In genomic region chr11:119332111-119332765, GRCh38 we compare ENCODE assay signal across 23 cellular contexts. TPM values are rescaled to one million over a fixed set of nuclear protein-coding genes. Genes with fewer than 3 reads are reported as not detected.
DNase-seq lines count a peak whose midpoint lies in the region; ATAC-seq, FAIRE-seq and TF ChIP-seq lines count a peak whose summit lies in the region.
"Had no signal": no experiment of that assay in that cellular context is flagged by ENCODE, and none has a peak within 500 bp of the region (broad histone marks: within the 10 kb centered on the region; RNA-seq: fewer than 3 reads in every experiment).

No MANE protein-coding gene starts in this region.

- H3K9me3 Mint-ChIP-seq in activated T-helper 2 cell treated with anti-CD3 and anti-CD28 coated beads, Interferon-gamma antibody, Interleukin-2, Interleukin-4, amounts not matched to agents 10 μg/mL and 5 μg/mL and 100 μg/mL, durations not matched to agents 14 hours and 24 hours and 36 hours, result no peaks in the 10 kb centered on the region
- no peaks in the 10 kb centered on the region for H3K9me3 Mint-ChIP-seq in natural killer cell
- H3K9me3 Mint-ChIP-seq: H9 had no signal

- no peak overlapping the region for H3K27ac ChIP-seq in BLaER1
- H3K27ac ChIP-seq: KMS-11, SJSA1, testis had no signal

- ATAC-seq in natural killer cell (no peak), GM21576 (IDR thresholded peaks at IDR 0.05; ENCODE audit: unreplicated experiment) (no peak), GM21717 (IDR thresholded peaks at IDR 0.05; ENCODE audit: unreplicated experiment) (no peak)

- H4K20me1 ChIP-seq in BLaER1, result no peaks in the 10 kb centered on the region; the same call in 1 of the 2 replicates

- no peak overlapping the region; the same call in 1 of the 2 replicates for H3K9ac ChIP-seq in BLaER1
- H3K9ac ChIP-seq: KMS-11 had no signal

- H3K27me3 ChIP-seq in BLaER1, result no peaks in the 10 kb centered on the region
- H3K27me3 ChIP-seq: SJSA1, testis had no signal

- H3K27me3 Mint-ChIP-seq in activated T-helper 2 cell treated with anti-CD3 and anti-CD28 coated beads, Interferon-gamma antibody, Interleukin-2, Interleukin-4, amounts not matched to agents 10 μg/mL and 5 μg/mL and 100 μg/mL, durations not matched to agents 14 hours and 24 hours and 36 hours (ENCODE audit: low read depth), result peaks cover 14% of the 10 kb centered on the region
- peaks cover 14 to 26% of the 10 kb centered on the region in 2 donors for H3K27me3 Mint-ChIP-seq in natural killer cell (ENCODE audit: low read depth in 2 of 2)

- H3K36me3 ChIP-seq in BLaER1, result peaks cover 6% of the 10 kb centered on the region; the same call in 1 of the 2 replicates

- peaks cover 8% of the 10 kb centered on the region for H3K36me3 Mint-ChIP-seq in activated T-helper 2 cell treated with anti-CD3 and anti-CD28 coated beads, Interferon-gamma antibody, Interleukin-2, Interleukin-4, amounts not matched to agents 10 μg/mL and 5 μg/mL and 100 μg/mL, durations not matched to agents 14 hours and 24 hours and 36 hours (ENCODE audit: low read depth)
- H3K36me3 Mint-ChIP-seq in natural killer cell, result no peaks in the 10 kb centered on the region

- H3K4me3 ChIP-seq in BLaER1, result no peak overlapping the region
- H3K4me3 ChIP-seq: SJSA1, testis had no signal

- no peak for DNase-seq in activated T-helper 2 cell treated with anti-CD3 and anti-CD28 coated beads, Interferon-gamma antibody, Interleukin-2, Interleukin-4, amounts not matched to agents 10 μg/mL and 5 μg/mL and 100 μg/mL, durations not matched to agents 14 hours and 24 hours and 36 hours (ENCODE audit: low spot score)
- DNase-seq in natural killer cell (no peak), AML-193 (lab: John Stamatoyannopoulos, UW) (no peak), SKM-1 treated with dmso at 0.1 percent for 144 hours (lab: John Stamatoyannopoulos, UW; ENCODE audit: unreplicated experiment) (no peak)
- DNase-seq: activated CD4-positive, alpha-beta T cell treated with anti-CD3 and anti-CD28 coated beads, Interleukin-2, amount 50 U/mL, for 1 hour; DMS153; foreskin fibroblast; NCI-H1048; NCI-H524; OCI-M1; stimulated activated CD4-positive, alpha-beta T cell treated with anti-CD3 and anti-CD28 coated beads, Interleukin-4, amount 100 ng/mL, for 4 hours; testis had no signal

- peak overlapping the region; percentile 22 for H3K4me3 Mint-ChIP-seq in activated T-helper 2 cell treated with anti-CD3 and anti-CD28 coated beads, Interferon-gamma antibody, Interleukin-2, Interleukin-4, amounts not matched to agents 10 μg/mL and 5 μg/mL and 100 μg/mL, durations not matched to agents 14 hours and 24 hours and 36 hours (ENCODE audit: low read depth)
- peak overlapping the region; percentile 21 for H3K4me3 Mint-ChIP-seq in natural killer cell

- intact Hi-C loops in activated T-helper 2 cell treated with anti-CD3 and anti-CD28 coated beads, Interferon-gamma antibody, Interleukin-2, Interleukin-4, amounts not matched to agents 10 μg/mL and 5 μg/mL and 100 μg/mL, durations not matched to agents 14 hours and 24 hours and 36 hours (cut with micrococcal nuclease), result loop anchor here (5.0 kb wide), 2 partner anchors 70 to 265 kb away; partner anchors contain the start of gene VPS11
- intact Hi-C loops in natural killer cell (cut with micrococcal nuclease), result no loop called here

- FAIRE-seq in G401.6 (lab: Jason Lieb, UNC), result peak; percentile 34
- FAIRE-seq: TTC549 had no signal

- no peak for TF ChIP-seq CTCF in natural killer cell (IDR thresholded peaks at IDR 0.05)

- peak overlapping the region; percentile 11; the same call in 1 of the 2 replicates for H3K4me2 ChIP-seq in BLaER1
- H3K4me2 ChIP-seq: KMS-11 had no signal

- H3K4me1 ChIP-seq in BLaER1, result peaks cover 51% of the 10 kb centered on the region

- no peaks in the 10 kb centered on the region for H3K9me3 ChIP-seq in BLaER1
- H3K9me3 ChIP-seq: SJSA1, testis had no signal

- H3K4me1 Mint-ChIP-seq in activated T-helper 2 cell treated with anti-CD3 and anti-CD28 coated beads, Interferon-gamma antibody, Interleukin-2, Interleukin-4, amounts not matched to agents 10 μg/mL and 5 μg/mL and 100 μg/mL, durations not matched to agents 14 hours and 24 hours and 36 hours (ENCODE audit: low read depth), result peaks cover 29% of the 10 kb centered on the region
- H3K4me1 Mint-ChIP-seq in natural killer cell, result peaks cover 15 to 32% of the 10 kb centered on the region in 2 donors

- peak overlapping the region; percentile 90 for H3K27ac Mint-ChIP-seq in activated T-helper 2 cell treated with anti-CD3 and anti-CD28 coated beads, Interferon-gamma antibody, Interleukin-2, Interleukin-4, amounts not matched to agents 10 μg/mL and 5 μg/mL and 100 μg/mL, durations not matched to agents 14 hours and 24 hours and 36 hours
- H3K27ac Mint-ChIP-seq in natural killer cell, result peak overlapping the region; percentile 91 to 96

RNA-seq across cellular contexts. Expression of gene RNF26, which starts 2.1 kb away (rescaled TPM):
- total RNA-seq in activated T-helper 2 cell treated with anti-CD3 and anti-CD28 coated beads, Interferon-gamma antibody, Interleukin-2, Interleukin-4, amounts not matched to agents 10 μg/mL and 5 μg/mL and 100 μg/mL, durations not matched to agents 14 hours and 24 hours and 36 hours, result 29.9 and 32.6 TPM in 2 replicates
- 10 to 100 TPM; 18.0 to 21.8 (median 18.1) TPM for total RNA-seq in natural killer cell

RNA-seq across cellular contexts. Expression of gene C1QTNF5, which starts 8.4 kb away (rescaled TPM):
- total RNA-seq in activated T-helper 2 cell treated with anti-CD3 and anti-CD28 coated beads, Interferon-gamma antibody, Interleukin-2, Interleukin-4, amounts not matched to agents 10 μg/mL and 5 μg/mL and 100 μg/mL, durations not matched to agents 14 hours and 24 hours and 36 hours, result not detected in 2 replicates
- total RNA-seq in natural killer cell, result not detected

RNA-seq across cellular contexts. Expression of gene MFRP, which starts 14.3 kb away (rescaled TPM):
- total RNA-seq in activated T-helper 2 cell treated with anti-CD3 and anti-CD28 coated beads, Interferon-gamma antibody, Interleukin-2, Interleukin-4, amounts not matched to agents 10 μg/mL and 5 μg/mL and 100 μg/mL, durations not matched to agents 14 hours and 24 hours and 36 hours, result not detected in 2 replicates
- not detected for total RNA-seq in natural killer cell
- total RNA-seq: aorta, chondrocyte, H9, omental fat pad, SJSA1, testis had no signal

RNA-seq across cellular contexts. Expression of gene MCAM, which starts 15.3 kb away (rescaled TPM):
- total RNA-seq in activated T-helper 2 cell treated with anti-CD3 and anti-CD28 coated beads, Interferon-gamma antibody, Interleukin-2, Interleukin-4, amounts not matched to agents 10 μg/mL and 5 μg/mL and 100 μg/mL, durations not matched to agents 14 hours and 24 hours and 36 hours, result 6.0 and 7.2 TPM in 2 replicates
- 1 to 10 TPM in 1 of 3 donors, under 1 TPM in 2; 0.11 to 2.0 (median 0.19) TPM for total RNA-seq in natural killer cell

RNA-seq across cellular contexts. Expression of gene USP2, which starts 49.3 kb away (rescaled TPM):
- total RNA-seq in activated T-helper 2 cell treated with anti-CD3 and anti-CD28 coated beads, Interferon-gamma antibody, Interleukin-2, Interleukin-4, amounts not matched to agents 10 μg/mL and 5 μg/mL and 100 μg/mL, durations not matched to agents 14 hours and 24 hours and 36 hours, result 1.0 and 1.1 TPM in 2 replicates
- 1 to 10 TPM in 1 of 3 donors, under 1 TPM in 1, not detected in 1; 0.50 to 3.9 TPM for total RNA-seq in natural killer cell
